25 cellular contexts compared by ENCODE assay signal in the genomic region with DNA sequence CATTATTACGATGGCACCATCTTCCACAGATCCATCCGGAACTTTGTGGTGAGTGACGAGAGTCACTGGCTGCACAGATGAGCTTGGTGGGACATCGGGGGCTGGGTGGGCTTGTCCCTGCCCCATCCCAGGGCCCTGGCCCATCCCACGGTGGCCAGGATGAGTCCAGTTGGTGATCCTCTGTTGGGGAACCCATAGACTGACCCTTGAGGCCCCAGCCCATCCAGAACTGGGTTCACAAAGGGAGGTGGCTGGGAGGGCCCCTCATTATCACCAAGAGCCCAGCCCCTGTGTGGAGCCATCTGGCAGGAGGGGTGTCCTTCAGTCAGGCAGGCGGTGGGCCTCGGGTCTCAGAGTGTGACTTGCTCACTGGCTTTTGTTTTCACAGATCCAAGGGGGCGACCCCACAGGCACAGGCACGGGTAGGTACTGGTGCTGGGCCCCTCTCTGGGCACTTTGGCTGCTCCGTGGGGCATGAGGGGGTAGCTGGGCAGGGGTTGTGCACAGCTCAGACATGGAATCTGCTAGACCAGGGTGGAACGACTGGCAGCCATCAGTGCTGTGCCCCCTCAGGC. TPM values are rescaled to one million over a fixed set of nuclear protein-coding genes. Genes with fewer than 3 reads are reported as not detected.
DNase-seq lines count a peak whose midpoint lies in the region; ATAC-seq, FAIRE-seq and TF ChIP-seq lines count a peak whose summit lies in the region.
"Had no signal": no experiment of that assay in that cellular context is flagged by ENCODE, and none has a peak within 500 bp of the region (broad histone marks: within the 10 kb centered on the region; RNA-seq: fewer than 3 reads in every experiment).

No MANE protein-coding gene starts in this region.

- H3K36me3 Mint-ChIP-seq in H9 (ENCODE audit: insufficient read depth in 1 of 3, low read depth in 3 of 3) = peaks cover 17 to 29% (median 27%) of the 10 kb centered on the region in 3 experiments

- no peak overlapping the region for H3T11ph ChIP-seq in H9 (ENCODE audit: low read length)

- FAIRE-seq in HepG2 (lab: Jason Lieb, UNC) = no peak
- FAIRE-seq: GM12878, RCC 7860 had no signal

- no peak overlapping the region for H2BK20ac ChIP-seq in H9 (ENCODE audit: low read depth, low read length, poor library complexity, severe bottlenecking)

- H3K79me2 ChIP-seq in HepG2 (ENCODE audit: insufficient read depth, low read length) (no peaks in the 10 kb centered on the region), osteoblast (ENCODE audit: insufficient read depth, low read length) (no peaks in the 10 kb centered on the region), H9 (ENCODE audit: insufficient read depth, low read length) (no peaks in the 10 kb centered on the region)

- H3K4me1 Mint-ChIP-seq in H9 = no peaks in the 10 kb centered on the region

- H3K9me3 ChIP-seq in HepG2 (ENCODE audit: low read length) (no peaks in the 10 kb centered on the region), right lobe of liver (no peaks in the 10 kb centered on the region), body of pancreas (no peaks in the 10 kb centered on the region), osteoblast (ENCODE audit: low read depth, low read length) (no peaks in the 10 kb centered on the region), H9 (ENCODE audit: control insufficient read depth, low read depth, low read length) (no peaks in the 10 kb centered on the region)
- H3K9me3 ChIP-seq: BE2C, MG63 had no signal

- POLR2A ChIA-PET in HepG2 (lab: Yijun Ruan, JAX) = no interaction called here

- TF ChIP-seq POLR2A in HepG2 (IDR thresholded peaks at IDR 0.05; ENCODE audit: insufficient read depth in 1 of 2, low read depth in 2 of 2, low read length in 2 of 2) (no peak), right lobe of liver (IDR thresholded peaks at IDR 0.05) (no peak), body of pancreas (IDR thresholded peaks at IDR 0.05) (no peak)

- in situ Hi-C loops in HepG2 (cut with HindIII; ENCODE audit: extremely low pct_ligation_motif_present, low pct_unique_long_range_greater_than_20kb) = no loop called here

- intact Hi-C loops in HepG2 (cut with micrococcal nuclease; ENCODE audit: unreplicated experiment) = no loop called here
- intact Hi-C loops in right lobe of liver (cut with DNase I) = no loop called here
- intact Hi-C loops in body of pancreas (cut with DNase I) = no loop called here

- DNase-seq in HepG2 (ENCODE audit: low spot score) = no peak
- DNase-seq in right lobe of liver = no peak
- no peak for DNase-seq in body of pancreas
- peak; percentile 81 for DNase-seq in osteoblast (ENCODE audit: insufficient read length, low spot score, missing footprints)
- no peak for DNase-seq in NCI-H1694 (lab: John Stamatoyannopoulos, UW)
- no peak for DNase-seq in H9
- no peak for DNase-seq in mucosa of gallbladder (ENCODE audit: low spot score)
- no peak for DNase-seq in activated CD4-positive, CD25-positive, alpha-beta regulatory T cell (lab: John Stamatoyannopoulos, UW)
- DNase-seq: BE2C; CD4-positive, alpha-beta T cell; COR-L47; DMS79; HFFc6; MG63; NCI-H1417; NCI-H187; NCI-H2107; NCI-H446 treated with DMSO at 0.1 percent for 48 hours; NCI-H526 treated with DMSO at 0.1 percent for 48 hours; OCI-M1 had no signal

- no peak overlapping the region for H3K27ac Mint-ChIP-seq in H9
- H3K27ac Mint-ChIP-seq: CD4-positive, alpha-beta T cell; HFFc6 had no signal

- 93% methylated on average over 7 of the region's 11 CpGs for WGBS in HepG2 (ENCODE audit: low lambda C conversion rate)
- 100% methylated on average over 1 of the region's 11 CpGs for WGBS in right lobe of liver (ENCODE audit: insufficient coverage, low coverage, low lambda C conversion rate, missing lambda C conversion rate)
- WGBS in body of pancreas, 2 donors = 76 to 83% methylated on average over 4 to 11 of the region's 11 CpGs
- no CpG with 5 or more reads among the region's 11 CpGs for WGBS in H9 (ENCODE audit: extremely low coverage, insufficient read length, low lambda C conversion rate)

- no peaks in the 10 kb centered on the region; a peak in 1 of 5 replicates for H3K27me3 ChIP-seq in HepG2 (ENCODE audit: control insufficient read depth in 1 of 2, insufficient read depth in 2 of 2, low read length in 2 of 2)
- no peaks in the 10 kb centered on the region for H3K27me3 ChIP-seq in right lobe of liver
- no peaks in the 10 kb centered on the region for H3K27me3 ChIP-seq in body of pancreas
- no peaks in the 10 kb centered on the region for H3K27me3 ChIP-seq in osteoblast (ENCODE audit: insufficient read depth, low read length)
- H3K27me3 ChIP-seq in H9 (ENCODE audit: insufficient read depth, low read length) = no peaks in the 10 kb centered on the region
- H3K27me3 ChIP-seq: BE2C, MG63 had no signal

- H3K4me2 ChIP-seq in HepG2 (ENCODE audit: low read depth, low read length) (no peak overlapping the region), osteoblast (ENCODE audit: insufficient read depth, low read length) (no peak overlapping the region), H9 (ENCODE audit: insufficient read depth, insufficient read length, low read length) (no peak overlapping the region)

- H4K5ac ChIP-seq in H9 (ENCODE audit: insufficient read length, low read depth, low read length) = no peak overlapping the region

- no peaks in the 10 kb centered on the region for H3K23me2 ChIP-seq in H9 (ENCODE audit: insufficient read length, low read depth, low read length, poor library complexity, severe bottlenecking)

- H3K4me3 Mint-ChIP-seq in H9 = no peak overlapping the region
- H3K4me3 Mint-ChIP-seq: CD4-positive, alpha-beta T cell; HFFc6 had no signal

- H3K9ac ChIP-seq in HepG2 (ENCODE audit: insufficient read depth, low read depth, low read length) = no peak overlapping the region
- H3K9ac ChIP-seq in H9 (ENCODE audit: extremely low read depth, insufficient read length, low read length) = no peak overlapping the region

- peak; percentile 14; the same call in 1 of the 3 replicates for ATAC-seq in HepG2
- ATAC-seq in right lobe of liver = no peak
- no peak for ATAC-seq in body of pancreas
- ATAC-seq: Right ventricle myocardium inferior had no signal

- H3K4me3 ChIP-seq in HepG2 (replicated peaks in 1 of 3; ENCODE audit: insufficient read depth in 1 of 3, low read depth in 2 of 3, low read length in 3 of 3) (no peak overlapping the region), right lobe of liver (no peak overlapping the region), body of pancreas (no peak overlapping the region), osteoblast (ENCODE audit: insufficient read depth, low read length) (no peak overlapping the region)
- H3K4me3 ChIP-seq: GM12878, MG63 had no signal

- H2AFZ ChIP-seq in HepG2 (ENCODE audit: low read length) (no peak overlapping the region), osteoblast (ENCODE audit: low read length) (no peak overlapping the region), H9 (ENCODE audit: low read length) (no peak overlapping the region)

- no peak overlapping the region for H2BK15ac ChIP-seq in H9 (ENCODE audit: low read depth, low read length)

- H3K56ac ChIP-seq in H9 (ENCODE audit: insufficient read length, low read depth, low read length) = no peak overlapping the region

- no peak overlapping the region for H2BK5ac ChIP-seq in H9 (ENCODE audit: insufficient read length, low read length)

- H3K14ac ChIP-seq in H9 (ENCODE audit: insufficient read depth, low read length) = no peak overlapping the region

- no peak overlapping the region for H3K27ac ChIP-seq in HepG2 (ENCODE audit: extremely low read length, insufficient read depth, low read length)
- H3K27ac ChIP-seq in right lobe of liver = no peak overlapping the region
- peak overlapping the region in 3 of 4 donors; percentile 84 to 89 (median 87) for H3K27ac ChIP-seq in body of pancreas
- H3K27ac ChIP-seq in osteoblast (ENCODE audit: low read depth, low read length) = no peak overlapping the region
- no peak overlapping the region for H3K27ac ChIP-seq in H9 (ENCODE audit: insufficient read length, low read depth, low read length)

- H3K27me3 Mint-ChIP-seq in H9 (ENCODE audit: low read depth) = no peaks in the 10 kb centered on the region
- H3K27me3 Mint-ChIP-seq: CD4-positive, alpha-beta T cell had no signal

- no peaks in the 10 kb centered on the region for H3K79me1 ChIP-seq in H9 (ENCODE audit: insufficient read depth, low read depth, low read length, poor library complexity, severe bottlenecking)

- no peak overlapping the region for H4K8ac ChIP-seq in H9 (replicated peaks; ENCODE audit: insufficient read length, low read depth, low read length)

- TF ChIP-seq CTCF in HepG2 (CRISPR knock-in tag; IDR thresholded peaks at IDR 0.05) (no peak), right lobe of liver (IDR thresholded peaks at IDR 0.05) (no peak), body of pancreas (IDR thresholded peaks at IDR 0.05) (no peak), osteoblast (IDR thresholded peaks at IDR 0.05; ENCODE audit: extremely low read depth, low read depth, low read length) (no peak), H9 (conservative IDR thresholded peaks at IDR 0.05) (no peak)

- no peak overlapping the region for H2AK5ac ChIP-seq in H9 (ENCODE audit: insufficient read length, low read length)

- CTCF ChIA-PET in HepG2 (lab: Yijun Ruan, JAX; ENCODE audit: low intra/inter-chr PET ratio, low total read pairs) = no interaction called here

- no peaks in the 10 kb centered on the region for H3K9me3 Mint-ChIP-seq in H9
- H3K9me3 Mint-ChIP-seq: CD4-positive, alpha-beta T cell; HFFc6 had no signal

- H4K20me1 ChIP-seq in HepG2 (ENCODE audit: insufficient read depth, low read length) = no peaks in the 10 kb centered on the region
- no peaks in the 10 kb centered on the region for H4K20me1 ChIP-seq in osteoblast (ENCODE audit: insufficient read depth, low read length)
- H4K20me1 ChIP-seq in H9 (ENCODE audit: control insufficient read depth, insufficient read depth, insufficient read length) = no peaks in the 10 kb centered on the region

- H3K36me3 ChIP-seq in HepG2 (replicated peaks in 1 of 2; ENCODE audit: control insufficient read depth in 1 of 2, insufficient read depth in 2 of 2, low read length in 2 of 2) (peaks cover 23 to 68% of the 10 kb centered on the region in 2 experiments; a peak in 4 of 5 replicates), right lobe of liver (peaks cover 0 to 35% (median 19%) of the 10 kb centered on the region in 4 donors), body of pancreas (replicated peaks in 1 of 2; ENCODE audit: insufficient read depth in 1 of 2, low read depth in 2 of 2) (peaks cover 0 to 6% of the 10 kb centered on the region in 2 donors), osteoblast (ENCODE audit: insufficient read depth, low read length) (peaks cover 39% of the 10 kb centered on the region)

- H2BK12ac ChIP-seq in H9 (ENCODE audit: insufficient read length, low read depth, low read length) = no peak overlapping the region

- H3K23ac ChIP-seq in H9 (ENCODE audit: insufficient read length, low read depth, low read length) = no peak overlapping the region

- no peak overlapping the region for H3K4ac ChIP-seq in H9 (ENCODE audit: low read depth, low read length)

- no peak for TF ChIP-seq RAD21 in HepG2 (CRISPR knock-in tag; IDR thresholded peaks at IDR 0.05)

- H2BK120ac ChIP-seq in H9 (ENCODE audit: low read depth, low read length, poor library complexity, severe bottlenecking) = no peak overlapping the region

- H3K4me1 ChIP-seq in HepG2 (ENCODE audit: insufficient read depth, low read length) = no peaks in the 10 kb centered on the region
- no peaks in the 10 kb centered on the region for H3K4me1 ChIP-seq in right lobe of liver
- H3K4me1 ChIP-seq in body of pancreas = peaks cover 69% of the 10 kb centered on the region
- no peaks in the 10 kb centered on the region for H3K4me1 ChIP-seq in osteoblast (ENCODE audit: insufficient read depth, low read length)
- H3K4me1 ChIP-seq in H9 (ENCODE audit: insufficient read depth, low read length) = no peaks in the 10 kb centered on the region
- H3K4me1 ChIP-seq: BE2C had no signal

- BruUV-seq in HepG2 (replicated peaks; lab: Mats Ljungman, UMichigan) = no TSS peak

- TF ChIP-seq EP300 in HepG2 (IDR thresholded peaks at IDR 0.05; ENCODE audit: low read depth in 2 of 2, low read length in 2 of 2) = no peak
- no peak for TF ChIP-seq EP300 in HepG2 (CRISPR knock-in tag; IDR thresholded peaks at IDR 0.05; ENCODE audit: borderline replicate concordance)

- H3K18ac ChIP-seq in H9 (ENCODE audit: insufficient read length, low read depth, low read length) = no peak overlapping the region

- no peak overlapping the region for H4K91ac ChIP-seq in H9 (ENCODE audit: insufficient read length, low read depth, low read length)

RNA-seq across cellular contexts. Expression of a gene that starts 22.0 kb away (rescaled TPM):
- 31.6 and 31.9 TPM in 2 replicates for total RNA-seq in HepG2 (2016; rRNA removed; fragmentation: Illumina TruSeq; extraction: Trizol)
- total RNA-seq in HepG2 (2016; cell fraction: cytosol; rRNA removed; fragmentation: Illumina TruSeq; extraction: Trizol; ENCODE audit: low read depth) = 9.2 and 10.5 TPM in 2 replicates
- total RNA-seq in HepG2 (2016; cell fraction: insoluble cytoplasmic fraction; rRNA removed; fragmentation: Illumina TruSeq; extraction: Trizol) = 23.6 and 33.0 TPM in 2 replicates
- 9.1 and 9.4 TPM in 2 replicates for total RNA-seq in HepG2 (2016; cell fraction: membrane; rRNA removed; fragmentation: Illumina TruSeq; extraction: Trizol)
- 42.7 and 45.7 TPM in 2 replicates for total RNA-seq in HepG2 (2016; cell fraction: nucleus; rRNA removed; fragmentation: Illumina TruSeq; extraction: Trizol)
- polyA plus RNA-seq in HepG2 (2011; rRNA removed) = 56.1 and 59.4 TPM in 2 replicates
- 22.8 and 28.5 TPM in 2 replicates for polyA plus RNA-seq in HepG2 (2011; cell fraction: cytosol; rRNA removed)
- 197 and 240 TPM in 2 replicates for polyA plus RNA-seq in HepG2 (2011; cell fraction: nucleus; rRNA removed)
- polyA plus RNA-seq in HepG2 (2012) = 26.0 and 29.4 TPM in 2 replicates
- 2.5 and 3.3 TPM in 2 replicates for polyA plus RNA-seq in HepG2 (2016; cell fraction: cytosol; fragmentation: Illumina TruSeq; extraction: Trizol; ENCODE audit: low read depth)
- polyA plus RNA-seq in HepG2 (2016; cell fraction: insoluble cytoplasmic fraction; fragmentation: Illumina TruSeq; extraction: Trizol; ENCODE audit: low read depth) = 30.7 and 39.2 TPM in 2 replicates
- 6.2 and 7.6 TPM in 2 replicates for polyA plus RNA-seq in HepG2 (2016; cell fraction: membrane; fragmentation: Illumina TruSeq; extraction: Trizol; ENCODE audit: low read depth)
- polyA plus RNA-seq in HepG2 (2016; cell fraction: nucleus; fragmentation: Illumina TruSeq; extraction: Trizol; ENCODE audit: insufficient read depth, low read depth) = 66.3 and 80.1 TPM in 2 replicates
- 22.5 and 39.0 TPM in 2 replicates for polyA minus RNA-seq in HepG2 (2011; rRNA and poly(A)+ RNA removed; ENCODE audit: low replicate concordance)
- 15.4 and 16.6 TPM in 2 replicates for polyA minus RNA-seq in HepG2 (2011; cell fraction: cytosol; rRNA and poly(A)+ RNA removed)
- polyA minus RNA-seq in HepG2 (2011; cell fraction: nucleus; rRNA and poly(A)+ RNA removed) = 108 and 114 TPM in 2 replicates
- total RNA-seq in right lobe of liver = 10 to 100 TPM; 18.9 to 24.2 (median 22.1) TPM
- 10 to 100 TPM; 44.9 to 94.9 TPM for total RNA-seq in body of pancreas
- 25.3 and 29.2 TPM in 2 replicates for total RNA-seq in osteoblast
- 35.5 and 35.9 TPM in 2 replicates for total RNA-seq in H9 (2021)
- total RNA-seq in mucosa of gallbladder = 46.6 TPM

RNA-seq across cellular contexts. Expression of a gene that starts 45.7 kb away (rescaled TPM):
- total RNA-seq in HepG2 (2016; rRNA removed; fragmentation: Illumina TruSeq; extraction: Trizol) (39.7 and 57.4 TPM in 2 replicates), right lobe of liver (10 to 100 TPM; 33.1 to 85.7 (median 71.6) TPM), body of pancreas (100 to 1,000 TPM in 1 of 2 donors, 10 to 100 TPM in 1; 47.5 to 115 TPM), osteoblast (10.5 and 13.3 TPM in 2 replicates), H9 (2021) (36.0 TPM in 2 replicates), mucosa of gallbladder (61.4 TPM)
- total RNA-seq in HepG2 (2016; cell fraction: cytosol; rRNA removed; fragmentation: Illumina TruSeq; extraction: Trizol; ENCODE audit: low read depth) = 33.2 and 40.3 TPM in 2 replicates
- total RNA-seq in HepG2 (2016; cell fraction: insoluble cytoplasmic fraction; rRNA removed; fragmentation: Illumina TruSeq; extraction: Trizol) = 40.0 and 62.7 TPM in 2 replicates
- 45.7 and 54.6 TPM in 2 replicates for total RNA-seq in HepG2 (2016; cell fraction: membrane; rRNA removed; fragmentation: Illumina TruSeq; extraction: Trizol)
- 34.2 and 40.4 TPM in 2 replicates for total RNA-seq in HepG2 (2016; cell fraction: nucleus; rRNA removed; fragmentation: Illumina TruSeq; extraction: Trizol)
- polyA plus RNA-seq in HepG2 (2011; rRNA removed) = 16.6 and 18.0 TPM in 2 replicates
- 15.2 and 26.9 TPM in 2 replicates for polyA plus RNA-seq in HepG2 (2011; cell fraction: cytosol; rRNA removed)
- polyA plus RNA-seq in HepG2 (2011; cell fraction: nucleus; rRNA removed) = 10.9 and 11.0 TPM in 2 replicates
- 13.3 and 21.0 TPM in 2 replicates for polyA plus RNA-seq in HepG2 (2012)
- 42.3 and 50.0 TPM in 2 replicates for polyA plus RNA-seq in HepG2 (2016; cell fraction: cytosol; fragmentation: Illumina TruSeq; extraction: Trizol; ENCODE audit: low read depth)
- polyA plus RNA-seq in HepG2 (2016; cell fraction: insoluble cytoplasmic fraction; fragmentation: Illumina TruSeq; extraction: Trizol; ENCODE audit: low read depth) = 46.2 TPM in 2 replicates
- polyA plus RNA-seq in HepG2 (2016; cell fraction: membrane; fragmentation: Illumina TruSeq; extraction: Trizol; ENCODE audit: low read depth) = 43.9 and 48.5 TPM in 2 replicates
- polyA plus RNA-seq in HepG2 (2016; cell fraction: nucleus; fragmentation: Illumina TruSeq; extraction: Trizol; ENCODE audit: insufficient read depth, low read depth) = 73.9 and 89.3 TPM in 2 replicates
- polyA minus RNA-seq in HepG2 (2011; rRNA and poly(A)+ RNA removed; ENCODE audit: low replicate concordance) = 24.5 and 32.2 TPM in 2 replicates
- 8.3 and 14.1 TPM in 2 replicates for polyA minus RNA-seq in HepG2 (2011; cell fraction: cytosol; rRNA and poly(A)+ RNA removed)
- 2.6 and 5.5 TPM in 2 replicates for polyA minus RNA-seq in HepG2 (2011; cell fraction: nucleus; rRNA and poly(A)+ RNA removed)

RNA-seq across cellular contexts. Expression of a gene that starts 47.8 kb away (rescaled TPM):
- total RNA-seq in HepG2 (2016; rRNA removed; fragmentation: Illumina TruSeq; extraction: Trizol) = 0.21 and 0.33 TPM in 2 replicates
- total RNA-seq in HepG2 (2016; cell fraction: cytosol; rRNA removed; fragmentation: Illumina TruSeq; extraction: Trizol; ENCODE audit: low read depth) = 0.97 and 1.2 TPM in 2 replicates
- 0.16 and 0.22 TPM in 2 replicates for total RNA-seq in HepG2 (2016; cell fraction: insoluble cytoplasmic fraction; rRNA removed; fragmentation: Illumina TruSeq; extraction: Trizol)
- 0.77 and 1.3 TPM in 2 replicates for total RNA-seq in HepG2 (2016; cell fraction: membrane; rRNA removed; fragmentation: Illumina TruSeq; extraction: Trizol)
- 0.12 and 0.13 TPM in 2 replicates for total RNA-seq in HepG2 (2016; cell fraction: nucleus; rRNA removed; fragmentation: Illumina TruSeq; extraction: Trizol)
- polyA plus RNA-seq in HepG2 (2011; rRNA removed) = 1.9 and 2.5 TPM in 2 replicates
- 0.96 and 1.0 TPM in 2 replicates for polyA plus RNA-seq in HepG2 (2011; cell fraction: cytosol; rRNA removed)
- 1.5 and 1.6 TPM in 2 replicates for polyA plus RNA-seq in HepG2 (2011; cell fraction: nucleus; rRNA removed)
- polyA plus RNA-seq in HepG2 (2012) = 0.58 and 1.1 TPM in 2 replicates
- 0.79 and 1.7 TPM in 2 replicates for polyA plus RNA-seq in HepG2 (2016; cell fraction: cytosol; fragmentation: Illumina TruSeq; extraction: Trizol; ENCODE audit: low read depth)
- polyA plus RNA-seq in HepG2 (2016; cell fraction: insoluble cytoplasmic fraction; fragmentation: Illumina TruSeq; extraction: Trizol; ENCODE audit: low read depth) = 0.34 and 0.50 TPM in 2 replicates
- 1.0 and 1.3 TPM in 2 replicates for polyA plus RNA-seq in HepG2 (2016; cell fraction: membrane; fragmentation: Illumina TruSeq; extraction: Trizol; ENCODE audit: low read depth)
- polyA plus RNA-seq in HepG2 (2016; cell fraction: nucleus; fragmentation: Illumina TruSeq; extraction: Trizol; ENCODE audit: insufficient read depth, low read depth) = 0.42 and 0.67 TPM in 2 replicates
- polyA minus RNA-seq in HepG2 (2011; rRNA and poly(A)+ RNA removed; ENCODE audit: low replicate concordance) = 0.72 and 0.86 TPM in 2 replicates
- polyA minus RNA-seq in HepG2 (2011; cell fraction: cytosol; rRNA and poly(A)+ RNA removed) = 0.69 and 0.70 TPM in 2 replicates
- polyA minus RNA-seq in HepG2 (2011; cell fraction: nucleus; rRNA and poly(A)+ RNA removed) = 0.77 and 1.6 TPM in 2 replicates
- 10 to 100 TPM in 1 of 6 experiments, 1 to 10 TPM in 5; 1.0 to 11.2 (median 2.7) TPM for total RNA-seq in right lobe of liver
- 1 to 10 TPM; 1.6 to 4.4 TPM for total RNA-seq in body of pancreas
- total RNA-seq in osteoblast = 1.8 and 2.2 TPM in 2 replicates
- total RNA-seq in H9 (2021) = 5.4 and 8.1 TPM in 2 replicates
- 10.0 TPM for total RNA-seq in mucosa of gallbladder

RNA-seq across cellular contexts. Expression of a gene that starts 55.2 kb away (rescaled TPM):
- 0.33 TPM in 1 of 2 replicates, not detected in the other for total RNA-seq in HepG2 (2016; rRNA removed; fragmentation: Illumina TruSeq; extraction: Trizol)
- total RNA-seq in HepG2 (2016; cell fraction: cytosol; rRNA removed; fragmentation: Illumina TruSeq; extraction: Trizol; ENCODE audit: low read depth) = 0.09 TPM in 1 of 2 replicates, not detected in the other
- total RNA-seq in HepG2 (2016; cell fraction: insoluble cytoplasmic fraction; rRNA removed; fragmentation: Illumina TruSeq; extraction: Trizol) = 0.13 and 0.15 TPM in 2 replicates
- total RNA-seq in HepG2 (2016; cell fraction: membrane; rRNA removed; fragmentation: Illumina TruSeq; extraction: Trizol) = 0.28 TPM in 1 of 2 replicates, not detected in the other
- total RNA-seq in HepG2 (2016; cell fraction: nucleus; rRNA removed; fragmentation: Illumina TruSeq; extraction: Trizol) = 0.19 and 0.28 TPM in 2 replicates
- polyA plus RNA-seq in HepG2 (2011; rRNA removed) = 0.05 and 0.15 TPM in 2 replicates
- 0.04 and 0.13 TPM in 2 replicates for polyA plus RNA-seq in HepG2 (2011; cell fraction: cytosol; rRNA removed)
- 0.78 and 0.79 TPM in 2 replicates for polyA plus RNA-seq in HepG2 (2011; cell fraction: nucleus; rRNA removed)
- polyA plus RNA-seq in HepG2 (2012) = 0.05 and 0.15 TPM in 2 replicates
- 0.05 and 0.07 TPM in 2 replicates for polyA plus RNA-seq in HepG2 (2016; cell fraction: cytosol; fragmentation: Illumina TruSeq; extraction: Trizol; ENCODE audit: low read depth)
- 0.17 TPM in 1 of 2 replicates, not detected in the other for polyA plus RNA-seq in HepG2 (2016; cell fraction: insoluble cytoplasmic fraction; fragmentation: Illumina TruSeq; extraction: Trizol; ENCODE audit: low read depth)
- polyA plus RNA-seq in HepG2 (2016; cell fraction: membrane; fragmentation: Illumina TruSeq; extraction: Trizol; ENCODE audit: low read depth) = 0.16 TPM in 1 of 2 replicates, not detected in the other
- 0.64 and 0.97 TPM in 2 replicates for polyA plus RNA-seq in HepG2 (2016; cell fraction: nucleus; fragmentation: Illumina TruSeq; extraction: Trizol; ENCODE audit: insufficient read depth, low read depth)
- polyA minus RNA-seq in HepG2 (2011; rRNA and poly(A)+ RNA removed; ENCODE audit: low replicate concordance) = 0.07 and 0.12 TPM in 2 replicates
- polyA minus RNA-seq in HepG2 (2011; cell fraction: cytosol; rRNA and poly(A)+ RNA removed) = not detected in 2 replicates
- 0.39 and 0.50 TPM in 2 replicates for polyA minus RNA-seq in HepG2 (2011; cell fraction: nucleus; rRNA and poly(A)+ RNA removed)
- not detected for total RNA-seq in right lobe of liver
- under 1 TPM in 1 of 2 donors, not detected in 1; 0.52 TPM for total RNA-seq in body of pancreas
- total RNA-seq in osteoblast = 0.29 and 0.36 TPM in 2 replicates
- total RNA-seq in H9 (2021) = 0.22 and 0.63 TPM in 2 replicates
- 0.37 TPM for total RNA-seq in mucosa of gallbladder
- total RNA-seq: A172, SK-MEL-5 had no signal

RNA-seq across cellular contexts. Expression of a gene that starts 58.0 kb away (rescaled TPM):
- 27.0 and 32.0 TPM in 2 replicates for total RNA-seq in HepG2 (2016; rRNA removed; fragmentation: Illumina TruSeq; extraction: Trizol)
- total RNA-seq in HepG2 (2016; cell fraction: cytosol; rRNA removed; fragmentation: Illumina TruSeq; extraction: Trizol; ENCODE audit: low read depth) = 18.2 and 18.6 TPM in 2 replicates
- 28.2 and 30.6 TPM in 2 replicates for total RNA-seq in HepG2 (2016; cell fraction: insoluble cytoplasmic fraction; rRNA removed; fragmentation: Illumina TruSeq; extraction: Trizol)
- total RNA-seq in HepG2 (2016; cell fraction: membrane; rRNA removed; fragmentation: Illumina TruSeq; extraction: Trizol) = 30.4 and 39.2 TPM in 2 replicates
- 14.3 and 16.0 TPM in 2 replicates for total RNA-seq in HepG2 (2016; cell fraction: nucleus; rRNA removed; fragmentation: Illumina TruSeq; extraction: Trizol)
- 15.3 and 19.9 TPM in 2 replicates for polyA plus RNA-seq in HepG2 (2011; rRNA removed)
- polyA plus RNA-seq in HepG2 (2011; cell fraction: cytosol; rRNA removed) = 15.7 and 30.3 TPM in 2 replicates
- 42.4 and 43.1 TPM in 2 replicates for polyA plus RNA-seq in HepG2 (2011; cell fraction: nucleus; rRNA removed)
- polyA plus RNA-seq in HepG2 (2012) = 10.8 and 14.7 TPM in 2 replicates
- polyA plus RNA-seq in HepG2 (2016; cell fraction: cytosol; fragmentation: Illumina TruSeq; extraction: Trizol; ENCODE audit: low read depth) = 20.1 and 25.1 TPM in 2 replicates
- polyA plus RNA-seq in HepG2 (2016; cell fraction: insoluble cytoplasmic fraction; fragmentation: Illumina TruSeq; extraction: Trizol; ENCODE audit: low read depth) = 30.6 and 33.5 TPM in 2 replicates
- polyA plus RNA-seq in HepG2 (2016; cell fraction: membrane; fragmentation: Illumina TruSeq; extraction: Trizol; ENCODE audit: low read depth) = 32.1 and 32.9 TPM in 2 replicates
- 31.4 and 34.1 TPM in 2 replicates for polyA plus RNA-seq in HepG2 (2016; cell fraction: nucleus; fragmentation: Illumina TruSeq; extraction: Trizol; ENCODE audit: insufficient read depth, low read depth)
- 24.6 and 29.4 TPM in 2 replicates for polyA minus RNA-seq in HepG2 (2011; rRNA and poly(A)+ RNA removed; ENCODE audit: low replicate concordance)
- polyA minus RNA-seq in HepG2 (2011; cell fraction: cytosol; rRNA and poly(A)+ RNA removed) = 8.5 and 10.8 TPM in 2 replicates
- 11.7 and 13.1 TPM in 2 replicates for polyA minus RNA-seq in HepG2 (2011; cell fraction: nucleus; rRNA and poly(A)+ RNA removed)
- total RNA-seq in right lobe of liver = 10 to 100 TPM in 2 of 6 experiments, 1 to 10 TPM in 4; 7.1 to 29.0 (median 7.8) TPM
- 10 to 100 TPM; 45.7 to 63.0 TPM for total RNA-seq in body of pancreas
- total RNA-seq in osteoblast = 15.6 and 25.0 TPM in 2 replicates
- 29.8 and 30.2 TPM in 2 replicates for total RNA-seq in H9 (2021)
- total RNA-seq in mucosa of gallbladder = 27.4 TPM

Comparison
In these comparisons a context has a peak if more than half of its experiments do, and no peak if none do; other contexts are left out.
1. H3K27ac ChIP-seq: peak in body of pancreas (3 of 4); none in HepG2 (single experiment), right lobe of liver (0 of 3), osteoblast (single experiment) and H9 (single experiment).